Comparison of ENCODE assay signal across 8 cellular contexts in genomic region chr3:18425641-18426403, GRCh38.
A peak's percentile ranks its signal among the peaks of the same experiment; 100 is the strongest.
DNase-seq lines count a peak whose midpoint lies in the region; ATAC-seq and TF ChIP-seq lines count a peak whose summit lies in the region.

No MANE protein-coding gene starts in this region.

- H3K4me3 ChIP-seq in stomach smooth muscle (ENCODE audit: low read length in 2 of 2): peak overlapping the region; percentile 84 to 86

- no peaks in the 10 kb centered on the region for H3K9me3 Mint-ChIP-seq in nephron progenitor cell

- CTCF ChIA-PET in HEK293T (lab: Yijun Ruan, JAX): no interaction called here

- peaks cover 0 to under 1% of the 10 kb centered on the region in 2 donors for H3K36me3 ChIP-seq in stomach smooth muscle (ENCODE audit: control insufficient read depth in 2 of 2, insufficient read depth in 2 of 2, low read length in 2 of 2)

- POLR2A ChIA-PET in HEK293T (lab: Yijun Ruan, JAX): no interaction called here

- TF ChIP-seq CTCF in nephron progenitor cell (IDR thresholded peaks at IDR 0.05): no peak

- peaks cover 39% of the 10 kb centered on the region for H3K4me1 Mint-ChIP-seq in nephron progenitor cell

- DNase-seq in HEK293T (ENCODE audit: extremely low spot score) (peak; percentile 27), NCI-H526 (lab: John Stamatoyannopoulos, UW) (peak; percentile 80 to 94), activated T-cell treated with anti-CD3 and anti-CD28 coated beads for 1 hour (ENCODE audit: low read depth) (peak; percentile 65), erythroblast (lab: John Stamatoyannopoulos, UW) (peak; percentile 30 to 37), nephron progenitor cell (peak; percentile 73), 8988T (no peak)

- H3K27ac ChIP-seq in stomach smooth muscle (ENCODE audit: low read length): peak overlapping the region; percentile 84

- H3K9ac ChIP-seq in stomach smooth muscle (ENCODE audit: low read length in 2 of 2): peak overlapping the region; percentile 63 to 72

- peak overlapping the region; percentile 94 for H3K4me3 Mint-ChIP-seq in nephron progenitor cell

- peaks cover 2% of the 10 kb centered on the region for H3K36me3 Mint-ChIP-seq in nephron progenitor cell (ENCODE audit: low read depth)

- H3K27me3 ChIP-seq in stomach smooth muscle (ENCODE audit: control insufficient read depth in 1 of 2, insufficient read depth in 2 of 2, low read length in 2 of 2): no peaks in the 10 kb centered on the region

- H3K27me3 Mint-ChIP-seq in nephron progenitor cell (ENCODE audit: low read depth, poor library complexity): peaks cover 4% of the 10 kb centered on the region

- TF ChIP-seq POLR2A in erythroblast (IDR thresholded peaks at IDR 0.05; ENCODE audit: low read length): peak; percentile 61

- H3K27ac Mint-ChIP-seq in nephron progenitor cell: peak overlapping the region; percentile 72

- no peaks in the 10 kb centered on the region for H3K4me1 ChIP-seq in stomach smooth muscle (ENCODE audit: control insufficient read depth, insufficient read depth, low read length)

- no peaks in the 10 kb centered on the region for H3K9me3 ChIP-seq in stomach smooth muscle (ENCODE audit: control insufficient read depth in 2 of 2, low read length in 2 of 2)

- ATAC-seq in GM18867 (IDR thresholded peaks at IDR 0.05; ENCODE audit: unreplicated experiment): no peak

TF ChIP-seq in HEK293T, 16 proteins besides CTCF, POLR2A, EP300 and RAD21:
- TF ChIP-seq NFRKB (IDR thresholded peaks at IDR 0.05): no peak
- TF ChIP-seq FOXA1 (IDR thresholded peaks at IDR 0.05): no peak
- TF ChIP-seq SP1 (IDR thresholded peaks at IDR 0.05): no peak
- no peak for TF ChIP-seq CTBP1 (IDR thresholded peaks at IDR 0.05; ENCODE audit: borderline replicate concordance)
- no peak for TF ChIP-seq ELF4 (IDR thresholded peaks at IDR 0.05)
- no peak for TF ChIP-seq SUZ12 (IDR thresholded peaks at IDR 0.05)
- TF ChIP-seq ZNF384 (IDR thresholded peaks at IDR 0.05): no peak
- no peak for TF ChIP-seq HDGF (IDR thresholded peaks at IDR 0.05; ENCODE audit: borderline replicate concordance)
- no peak for TF ChIP-seq BHLHE40 (IDR thresholded peaks at IDR 0.05; ENCODE audit: borderline replicate concordance)
- no peak for TF ChIP-seq ARNT (IDR thresholded peaks at IDR 0.05)
- TF ChIP-seq PKNOX1 (IDR thresholded peaks at IDR 0.05): no peak
- TF ChIP-seq FOXM1 (IDR thresholded peaks at IDR 0.05; ENCODE audit: borderline replicate concordance): no peak
- TF ChIP-seq TARDBP (IDR thresholded peaks at IDR 0.05): no peak
